ENCODE assay signal across 8 cellular contexts in genomic region chr22:50627452-50627913, GRCh38. TPM values are rescaled to one million over a fixed set of nuclear protein-coding genes. Genes with fewer than 3 reads are reported as not detected.
A peak's percentile ranks its signal among the peaks of the same experiment; 100 is the strongest.
DNase-seq lines count a peak whose midpoint lies in the region; ATAC-seq and TF ChIP-seq lines count a peak whose summit lies in the region.

No MANE protein-coding gene starts in this region.

- H3K9me3 Mint-ChIP-seq in activated naive CD8-positive, alpha-beta T cell treated with anti-CD3 and anti-CD28 coated beads, Interleukin-2, amount 50 U/mL, for 24 hours = no peaks in the 10 kb centered on the region

- H3K9ac ChIP-seq in smooth muscle cell (ENCODE audit: low read depth) = peak overlapping the region; percentile 73

- H3K27me3 ChIP-seq in iPS DF 6.9 (ENCODE audit: control insufficient read depth, insufficient read depth, low read length) = no peaks in the 10 kb centered on the region; the same call in 1 of the 2 replicates
- H3K27me3 ChIP-seq in smooth muscle cell (ENCODE audit: low read depth) = no peaks in the 10 kb centered on the region

- H3K79me2 ChIP-seq in smooth muscle cell (ENCODE audit: low read depth) = no peaks in the 10 kb centered on the region

- H3K27me3 Mint-ChIP-seq in activated naive CD8-positive, alpha-beta T cell treated with anti-CD3 and anti-CD28 coated beads, Interleukin-2, amount 50 U/mL, for 24 hours = no peaks in the 10 kb centered on the region

- H3K4me3 Mint-ChIP-seq in activated naive CD8-positive, alpha-beta T cell treated with anti-CD3 and anti-CD28 coated beads, Interleukin-2, amount 50 U/mL, for 24 hours = peak overlapping the region; percentile 80

- H2AFZ ChIP-seq in smooth muscle cell (ENCODE audit: low read depth) = peak overlapping the region; percentile 98

- TF ChIP-seq CTCF in smooth muscle cell (IDR thresholded peaks at IDR 0.05; ENCODE audit: borderline replicate concordance, insufficient read depth, poor library complexity, severe bottlenecking) = no peak

- H3K4me3 ChIP-seq in iPS DF 6.9 (ENCODE audit: low read length) (peak overlapping the region; percentile 71; the same call in 1 of the 2 replicates), smooth muscle cell (peak overlapping the region; percentile 98)

- H3K36me3 ChIP-seq in iPS DF 6.9 (ENCODE audit: control insufficient read depth, insufficient read depth, low read length) (no peaks in the 10 kb centered on the region), smooth muscle cell (ENCODE audit: low read depth) (no peaks in the 10 kb centered on the region)

- DNase-seq in DMS53 (lab: John Stamatoyannopoulos, UW) = peak; percentile 51
- DNase-seq in DMS53 treated with DMSO at 0.1 percent for 48 hours (lab: John Stamatoyannopoulos, UW; ENCODE audit: unreplicated experiment) = no peak
- DNase-seq in activated naive CD8-positive, alpha-beta T cell treated with anti-CD3 and anti-CD28 coated beads, Interleukin-2, amount 50 U/mL, for 24 hours = peak; percentile 25
- no peak for DNase-seq in iPS DF 6.9 (ENCODE audit: low read depth, low spot score)
- no peak for DNase-seq in smooth muscle cell (lab: John Stamatoyannopoulos, UW; ENCODE audit: unreplicated experiment)
- no peak for DNase-seq in globus pallidus (ENCODE audit: low spot score)

- WGBS in iPS DF 6.9 (ENCODE audit: insufficient coverage, insufficient read length) = no CpG with 5 or more reads among the region's 28 CpGs
- 6% methylated on average over 28 of the region's 28 CpGs for WGBS in smooth muscle cell (ENCODE audit: low lambda C conversion rate)

- peaks cover 28% of the 10 kb centered on the region for H3K4me1 Mint-ChIP-seq in activated naive CD8-positive, alpha-beta T cell treated with anti-CD3 and anti-CD28 coated beads, Interleukin-2, amount 50 U/mL, for 24 hours

- H3K36me3 Mint-ChIP-seq in activated naive CD8-positive, alpha-beta T cell treated with anti-CD3 and anti-CD28 coated beads, Interleukin-2, amount 50 U/mL, for 24 hours (ENCODE audit: low read depth) = no peaks in the 10 kb centered on the region

- H3K27ac ChIP-seq in iPS DF 6.9 (ENCODE audit: low read length) (no peak overlapping the region), smooth muscle cell (ENCODE audit: low read depth) (no peak overlapping the region)

- peak; percentile 6 for ATAC-seq in HG03460 (IDR thresholded peaks at IDR 0.05; ENCODE audit: unreplicated experiment)
- ATAC-seq in activated naive CD8-positive, alpha-beta T cell treated with anti-CD3 and anti-CD28 coated beads, Interleukin-2, amount 50 U/mL, for 24 hours = no peak
- no peak for ATAC-seq in GM18511 (IDR thresholded peaks at IDR 0.05; ENCODE audit: unreplicated experiment)

- H3K9me3 ChIP-seq in iPS DF 6.9 (ENCODE audit: control insufficient read depth, insufficient read depth, low read length) (no peaks in the 10 kb centered on the region), smooth muscle cell (replicated peaks; ENCODE audit: low read depth) (no peaks in the 10 kb centered on the region)

- H3K4me2 ChIP-seq in smooth muscle cell = peak overlapping the region; percentile 93

- H3K27ac Mint-ChIP-seq in activated naive CD8-positive, alpha-beta T cell treated with anti-CD3 and anti-CD28 coated beads, Interleukin-2, amount 50 U/mL, for 24 hours = no peak overlapping the region

- no peaks in the 10 kb centered on the region for H4K20me1 ChIP-seq in smooth muscle cell (ENCODE audit: low read depth)

- no peaks in the 10 kb centered on the region for H3F3A ChIP-seq in smooth muscle cell (ENCODE audit: low read depth)

- H3K4me1 ChIP-seq in iPS DF 6.9 (ENCODE audit: control insufficient read depth, insufficient read depth, low read length) (peaks cover 5% of the 10 kb centered on the region), smooth muscle cell (ENCODE audit: low read depth) (peaks cover 6% of the 10 kb centered on the region)

RNA-seq across cellular contexts. Expression of gene ARSA, which starts 0.5 kb away (rescaled TPM):
- total RNA-seq in smooth muscle cell = 16.6 and 19.9 TPM in 2 replicates
- 16.6 and 17.7 TPM in 2 replicates for polyA plus RNA-seq in smooth muscle cell

RNA-seq across cellular contexts. Expression of gene MAPK8IP2, which starts 26.9 kb away (rescaled TPM):
- total RNA-seq in smooth muscle cell = 0.63 TPM in 2 replicates
- polyA plus RNA-seq in smooth muscle cell = 1.2 and 1.5 TPM in 2 replicates

RNA-seq across cellular contexts. Expression of gene CHKB, which starts 44.8 kb away (rescaled TPM):
- 33.6 and 35.2 TPM in 2 replicates for total RNA-seq in smooth muscle cell
- polyA plus RNA-seq in smooth muscle cell = 62.8 and 64.8 TPM in 2 replicates

RNA-seq across cellular contexts. Expression of gene SHANK3, which starts 45.1 kb away (rescaled TPM):
- total RNA-seq in smooth muscle cell = 1.3 and 2.0 TPM in 2 replicates
- 1.6 and 1.9 TPM in 2 replicates for polyA plus RNA-seq in smooth muscle cell

RNA-seq across cellular contexts. Expression of gene CPT1B, which starts 49.3 kb away (rescaled TPM):
- 13.1 and 19.3 TPM in 2 replicates for total RNA-seq in smooth muscle cell
- polyA plus RNA-seq in smooth muscle cell = 20.7 and 38.3 TPM in 2 replicates

Comparison
In these comparisons a context has a peak if more than half of its experiments do, and no peak if none do; other contexts are left out.
1. DNase-seq: peak in DMS53 (single experiment) and activated naive CD8-positive, alpha-beta T cell treated with anti-CD3 and anti-CD28 coated beads, Interleukin-2, amount 50 U/mL, for 24 hours (single experiment); none in DMS53 treated with DMSO at 0.1 percent for 48 hours (single experiment), iPS DF 6.9 (single experiment), smooth muscle cell (single experiment) and globus pallidus (single experiment).